In the genomic region with DNA sequence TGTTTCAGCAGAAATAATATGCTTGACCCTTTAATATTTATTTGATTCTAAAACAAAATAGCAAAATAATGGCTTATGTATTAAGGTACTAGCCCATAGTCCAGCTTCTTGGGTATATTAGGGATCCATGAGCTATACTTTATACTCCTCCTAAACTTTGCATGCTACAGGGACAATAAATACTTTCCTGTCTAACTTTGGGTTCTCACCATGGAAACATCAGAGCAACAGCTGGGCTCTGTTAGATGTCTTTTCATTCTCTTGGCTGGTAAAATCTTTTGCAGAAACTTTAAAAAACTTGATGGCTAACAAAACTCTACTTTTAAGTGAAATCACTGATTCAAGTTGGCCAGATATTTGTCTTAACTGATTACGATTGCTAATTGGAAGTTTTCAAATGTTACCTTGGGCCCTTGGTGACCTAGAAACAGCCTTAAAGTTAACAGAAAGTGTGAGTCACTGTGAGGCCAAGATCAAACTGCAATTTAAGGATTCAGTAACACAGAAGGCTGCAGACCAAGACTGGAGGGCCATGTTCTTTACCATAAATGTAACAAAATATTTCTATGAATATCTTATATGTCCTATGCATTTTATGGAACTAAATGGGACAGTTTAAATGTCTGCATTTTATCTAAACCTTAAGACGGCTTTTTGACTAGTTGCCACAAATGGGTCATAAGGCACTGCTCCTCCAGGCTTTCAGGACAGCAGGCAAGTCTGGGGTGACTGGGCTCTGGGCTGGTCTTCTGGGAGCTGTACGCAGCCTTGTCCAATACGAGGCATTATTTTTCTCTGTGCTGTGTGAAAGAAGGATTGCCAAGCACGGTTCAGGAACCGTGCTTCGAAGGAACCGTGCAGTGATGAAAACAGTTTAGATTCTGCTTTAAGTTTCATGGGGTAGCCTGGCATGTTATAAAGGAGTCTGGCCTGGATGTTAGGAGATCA, we compare ENCODE assay signal across 12 cellular contexts.
"Had no signal": no experiment of that assay in that cellular context is flagged by ENCODE, and none has a peak within 500 bp of the region (broad histone marks: within the 10 kb centered on the region; RNA-seq: fewer than 3 reads in every experiment).

No MANE protein-coding gene starts in this region.

- DNase-seq: activated CD4-positive, alpha-beta T cell treated with anti-CD3 and anti-CD28 coated beads for 48 hours; activated CD8-positive, alpha-beta memory T cell treated with anti-CD3 and anti-CD28 coated beads, Interleukin-2, amount 50 U/mL, for 48 hours; activated CD8-positive, alpha-beta T cell treated with anti-CD3 and anti-CD28 coated beads, Interleukin-2, amount 10 ng/mL, durations not matched to agents 7 days and 5 days; activated naive CD4-positive, alpha-beta T cell treated with Interleukin-2 at 50 U/mL for 16 hours; activated naive CD8-positive, alpha-beta T cell treated with anti-CD3 and anti-CD28 coated beads, Interleukin-2, amount 50 U/mL, for 24 hours; caudate nucleus; colonic mucosa; effector CD4-positive, alpha-beta T cell; glutamatergic neuron; left colon had no signal

- H3K27ac ChIP-seq: colonic mucosa, skin epidermis had no signal

- H3K27me3 ChIP-seq: colonic mucosa had no signal

- H3K36me3 ChIP-seq: colonic mucosa had no signal

- H3K4me1 ChIP-seq: colonic mucosa had no signal

- H3K4me3 ChIP-seq: colonic mucosa, skin epidermis had no signal

- ATAC-seq: activated CD8-positive, alpha-beta T cell treated with anti-CD3 and anti-CD28 coated beads, Interleukin-2, amount 10 ng/mL, durations not matched to agents 7 days and 5 days; activated naive CD8-positive, alpha-beta T cell treated with anti-CD3 and anti-CD28 coated beads, Interleukin-2, amount 50 U/mL, for 24 hours; left colon; WTC11 had no signal

- H3K9me3 ChIP-seq: colonic mucosa had no signal
